In genomic region chr2:204885747-204886146, GRCh38 we compare ENCODE assay signal across 21 cellular contexts.
A peak's percentile ranks its signal among the peaks of the same experiment; 100 is the strongest.
DNase-seq lines count a peak whose midpoint lies in the region; ATAC-seq, FAIRE-seq and TF ChIP-seq lines count a peak whose summit lies in the region.
"Had no signal": no experiment of that assay in that cellular context is flagged by ENCODE, and none has a peak within 500 bp of the region (broad histone marks: within the 10 kb centered on the region; RNA-seq: fewer than 3 reads in every experiment).

No MANE protein-coding gene starts in this region.

- no peak overlapping the region for H2AFZ ChIP-seq in IMR-90 (replicated peaks; ENCODE audit: low read length, poor library complexity)
- H2AFZ ChIP-seq in astrocyte (ENCODE audit: low read depth, low read length): no peak overlapping the region
- no peak overlapping the region for H2AFZ ChIP-seq in neuronal stem cell (ENCODE audit: low read length)

- H3K4me3 ChIP-seq in Caco-2 (ENCODE audit: low read depth, low read length) (no peak overlapping the region), IMR-90 (ENCODE audit: insufficient read depth, low read depth, low read length) (no peak overlapping the region), astrocyte (ENCODE audit: insufficient read depth, low read depth, low read length) (no peak overlapping the region), neuronal stem cell (ENCODE audit: low read length in 2 of 2) (no peak overlapping the region)
- H3K4me3 ChIP-seq: heart left ventricle, right atrium auricular region, upper lobe of left lung had no signal

- no peaks in the 10 kb centered on the region for H3K36me3 ChIP-seq in Caco-2 (ENCODE audit: control insufficient read depth, insufficient read depth, low read length)
- no peaks in the 10 kb centered on the region for H3K36me3 ChIP-seq in IMR-90 (ENCODE audit: control insufficient read depth, insufficient read depth, low read length)
- H3K36me3 ChIP-seq in astrocyte (ENCODE audit: insufficient read depth, low read length): no peaks in the 10 kb centered on the region
- H3K36me3 ChIP-seq in neuronal stem cell (replicated peaks in 1 of 2; ENCODE audit: control insufficient read depth in 2 of 2, insufficient read depth in 2 of 2, low read length in 2 of 2): no peaks in the 10 kb centered on the region
- H3K36me3 ChIP-seq: heart left ventricle, right atrium auricular region, upper lobe of left lung had no signal

- H4K8ac ChIP-seq in IMR-90 (ENCODE audit: low read depth in 2 of 2, low read length in 2 of 2) (no peak overlapping the region), neuronal stem cell (ENCODE audit: low read depth, low read length) (no peak overlapping the region)

- no peaks in the 10 kb centered on the region for H3K79me2 ChIP-seq in astrocyte (ENCODE audit: insufficient read depth, low read length)

- no peak overlapping the region for H2BK120ac ChIP-seq in IMR-90 (ENCODE audit: low read depth, low read length)
- H2BK120ac ChIP-seq in neuronal stem cell (ENCODE audit: low read depth, low read length): no peak overlapping the region

- peak; percentile 36 for TF ChIP-seq RAD21 in IMR-90 (IDR thresholded peaks at IDR 0.05; ENCODE audit: low read length)

- H3K27me3 ChIP-seq in Caco-2 (replicated peaks; ENCODE audit: control insufficient read depth, insufficient read depth, low read length) (no peaks in the 10 kb centered on the region), IMR-90 (ENCODE audit: control insufficient read depth, insufficient read depth, low read length) (no peaks in the 10 kb centered on the region), astrocyte (ENCODE audit: insufficient read depth, low read length) (no peaks in the 10 kb centered on the region), neuronal stem cell (ENCODE audit: control insufficient read depth in 3 of 3, insufficient read depth in 3 of 3, low read depth in 1 of 3, low read length in 3 of 3) (no peaks in the 10 kb centered on the region)
- H3K27me3 ChIP-seq: heart left ventricle, right atrium auricular region, upper lobe of left lung had no signal

- no peak overlapping the region for H3K9ac ChIP-seq in IMR-90 (ENCODE audit: low read depth, low read length)
- H3K9ac ChIP-seq in astrocyte (ENCODE audit: low read length): no peak overlapping the region
- no peak overlapping the region for H3K9ac ChIP-seq in neuronal stem cell (ENCODE audit: low read depth, low read length, poor library complexity)

- no peaks in the 10 kb centered on the region; the same call in 1 of the 2 replicates for H4K20me1 ChIP-seq in IMR-90 (ENCODE audit: insufficient read depth, low read length)
- no peaks in the 10 kb centered on the region for H4K20me1 ChIP-seq in astrocyte (ENCODE audit: insufficient read depth, low read length)

- in situ Hi-C loops in IMR-90 (cut with MboI; ENCODE audit: low sequenced_read_pairs): no loop called here

- H3K9me3 Mint-ChIP-seq in Caco-2 (ENCODE audit: unreplicated experiment): no peaks in the 10 kb centered on the region
- H3K9me3 Mint-ChIP-seq in astrocyte (ENCODE audit: unreplicated experiment): no peaks in the 10 kb centered on the region
- H3K9me3 Mint-ChIP-seq: IgD-negative memory B cell had no signal

- no peak overlapping the region for H2AK5ac ChIP-seq in IMR-90 (ENCODE audit: low read depth, low read length)
- H2AK5ac ChIP-seq in neuronal stem cell (ENCODE audit: low read depth, low read length): no peak overlapping the region

- H3K4me1 Mint-ChIP-seq in Caco-2 (ENCODE audit: low read depth, unreplicated experiment) (peaks cover 32% of the 10 kb centered on the region), astrocyte (ENCODE audit: low read depth, unreplicated experiment) (no peaks in the 10 kb centered on the region)
- H3K4me1 Mint-ChIP-seq: IgD-negative memory B cell had no signal

- intact Hi-C loops in Caco-2 (cut with micrococcal nuclease; ENCODE audit: unreplicated experiment) (loop anchor here (5.0 to 10.0 kb wide), 3 partner anchors 561 to 781 kb away; no protein-coding TSS in a partner anchor), IMR-90 (cut with micrococcal nuclease) (no loop called here)

- no peak overlapping the region for H2BK12ac ChIP-seq in neuronal stem cell (ENCODE audit: low read length)

- ATAC-seq in IMR-90 (ENCODE audit: low read depth): no peak
- ATAC-seq: heart left ventricle, left colon had no signal

- H4K91ac ChIP-seq in IMR-90 (ENCODE audit: insufficient read depth, low read depth, low read length) (no peak overlapping the region), neuronal stem cell (ENCODE audit: low read depth, low read length, poor library complexity) (no peak overlapping the region)

- POLR2A ChIA-PET in Caco-2 (lab: Charles Lee): no interaction called here
- POLR2A ChIA-PET in IMR-90 (lab: Charles Lee; ENCODE audit: unreplicated experiment): no interaction called here

- DNase-seq in Caco-2 (no peak), IMR-90 (no peak), astrocyte (ENCODE audit: low read depth) (no peak), iPS-NIHi7 (ENCODE audit: extremely low spot score) (peak; percentile 50), OCI-M2 (lab: John Stamatoyannopoulos, UW; ENCODE audit: unreplicated experiment) (no peak), NCI-H510A (lab: John Stamatoyannopoulos, UW) (no peak), neuronal stem cell (ENCODE audit: low spot score) (no peak)
- DNase-seq: activated naive CD4-positive, alpha-beta T cell treated with anti-CD3 and anti-CD28 coated beads, Interleukin-2, amount 50 U/mL, for 16 hours; central memory CD4-positive, alpha-beta T cell; heart left ventricle; left colon; NCI-H187; NCI-H526 treated with DMSO at 0.1 percent for 48 hours; SHP77 treated with DMSO at 0.1 percent for 48 hours; stimulated activated CD4-positive, alpha-beta T cell treated with anti-CD3 and anti-CD28 coated beads, Interleukin-4, amount 100 ng/mL, for 1 hour; upper lobe of left lung had no signal

- peaks cover 18% of the 10 kb centered on the region for H3K4me1 ChIP-seq in Caco-2
- peaks cover 1% of the 10 kb centered on the region; the same call in 1 of the 2 replicates for H3K4me1 ChIP-seq in IMR-90 (ENCODE audit: control insufficient read depth, insufficient read depth, low read length)
- no peaks in the 10 kb centered on the region for H3K4me1 ChIP-seq in astrocyte (ENCODE audit: insufficient read depth, low read length)
- H3K4me1 ChIP-seq in neuronal stem cell (ENCODE audit: control insufficient read depth in 2 of 2, insufficient read depth in 1 of 2, low read depth in 1 of 2, low read length in 2 of 2): peaks cover 4 to 7% of the 10 kb centered on the region in 2 donors
- H3K4me1 ChIP-seq: heart left ventricle, right atrium auricular region, upper lobe of left lung had no signal

- no peak overlapping the region for H2BK20ac ChIP-seq in IMR-90 (ENCODE audit: low read depth, low read length)

- no peak overlapping the region for H2BK15ac ChIP-seq in IMR-90 (ENCODE audit: low read depth, low read length)
- no peak overlapping the region for H2BK15ac ChIP-seq in neuronal stem cell (ENCODE audit: low read length)

- no CpG with 5 or more reads among the region's 2 CpGs for WGBS in IMR-90 (ENCODE audit: extremely low coverage in 2 of 2, insufficient read length in 1 of 2), 2 experiments
- WGBS in neuronal stem cell (ENCODE audit: extremely low coverage in 2 of 2, insufficient read length in 2 of 2, insufficient replicate concordance in 1 of 2), 2 donors: no CpG with 5 or more reads among the region's 2 CpGs

- dilution Hi-C loops in IMR-90 (cut with HindIII; ENCODE audit: low sequenced_read_pairs, unreplicated experiment): no loop called here

- H3K27ac Mint-ChIP-seq in Caco-2 (ENCODE audit: unreplicated experiment) (no peak overlapping the region), astrocyte (ENCODE audit: unreplicated experiment) (no peak overlapping the region)
- H3K27ac Mint-ChIP-seq: IgD-negative memory B cell had no signal

- H3K23ac ChIP-seq in IMR-90 (ENCODE audit: low read depth, low read length): no peak overlapping the region
- no peak overlapping the region for H3K23ac ChIP-seq in neuronal stem cell (ENCODE audit: low read depth, low read length, poor library complexity)

- no peak overlapping the region for H2BK5ac ChIP-seq in IMR-90 (ENCODE audit: low read depth, low read length, poor library complexity, severe bottlenecking)
- no peak overlapping the region for H2BK5ac ChIP-seq in neuronal stem cell (ENCODE audit: low read length)

- H3K36me3 Mint-ChIP-seq in Caco-2 (ENCODE audit: insufficient read depth, unreplicated experiment) (peaks cover 5% of the 10 kb centered on the region), astrocyte (ENCODE audit: low read depth, unreplicated experiment) (no peaks in the 10 kb centered on the region)
- H3K36me3 Mint-ChIP-seq: IgD-negative memory B cell had no signal

- TF ChIP-seq POLR2A in IMR-90 (IDR thresholded peaks at IDR 0.05; ENCODE audit: low read depth, low read length): no peak

- no peaks in the 10 kb centered on the region for H3K9me3 ChIP-seq in Caco-2
- no peaks in the 10 kb centered on the region for H3K9me3 ChIP-seq in IMR-90 (ENCODE audit: control insufficient read depth, insufficient read depth, low read length)
- H3K9me3 ChIP-seq in astrocyte (ENCODE audit: insufficient read depth, low read depth, low read length): no peaks in the 10 kb centered on the region
- H3K9me3 ChIP-seq in neuronal stem cell (replicated peaks in 1 of 2; ENCODE audit: control insufficient read depth in 2 of 2, insufficient read depth in 1 of 2, low read depth in 1 of 2, low read length in 2 of 2): peaks cover 0 to 4% of the 10 kb centered on the region in 2 donors
- H3K9me3 ChIP-seq: right atrium auricular region, upper lobe of left lung had no signal

- no peak overlapping the region for H4K5ac ChIP-seq in IMR-90 (ENCODE audit: low read depth, low read length)

- H3K4me2 ChIP-seq in IMR-90 (ENCODE audit: low read depth, low read length) (no peak overlapping the region), astrocyte (ENCODE audit: low read length) (no peak overlapping the region), neuronal stem cell (ENCODE audit: insufficient read depth, low read length, poor library complexity, severe bottlenecking) (no peak overlapping the region)

- H3K79me1 ChIP-seq in IMR-90 (ENCODE audit: low read depth in 1 of 2, low read length in 2 of 2): peaks cover 3 to 26% of the 10 kb centered on the region in 2 experiments
- no peaks in the 10 kb centered on the region for H3K79me1 ChIP-seq in neuronal stem cell (ENCODE audit: low read depth, low read length)

- no peak overlapping the region for H3K56ac ChIP-seq in IMR-90 (ENCODE audit: extremely low read depth, insufficient read depth, low read length)

- H3K9me1 ChIP-seq in IMR-90 (ENCODE audit: insufficient read depth, low read length): peaks cover 5% of the 10 kb centered on the region; the same call in 1 of the 2 replicates

- no peak overlapping the region for H3K4ac ChIP-seq in IMR-90 (ENCODE audit: low read depth, low read length)
- H3K4ac ChIP-seq in neuronal stem cell (ENCODE audit: low read length): no peak overlapping the region

- no peak overlapping the region for H3K27ac ChIP-seq in IMR-90 (ENCODE audit: insufficient read depth, low read length)
- no peak overlapping the region for H3K27ac ChIP-seq in astrocyte (ENCODE audit: low read depth, low read length)
- no peak overlapping the region for H3K27ac ChIP-seq in neuronal stem cell (replicated peaks; ENCODE audit: low read length)
- H3K27ac ChIP-seq: epithelial cell of prostate, heart left ventricle, right atrium auricular region, upper lobe of left lung had no signal

- TF ChIP-seq CTCF in Caco-2 (IDR thresholded peaks at IDR 0.05; ENCODE audit: insufficient read depth in 1 of 2, low read depth in 1 of 2, low read length in 1 of 2, severe bottlenecking in 1 of 2, unreplicated experiment in 1 of 2): peak; percentile 14 to 28
- 0 out of 2 replicates have a peak, but pooled peaks have one; percentile 10 for TF ChIP-seq CTCF in IMR-90 (conservative IDR thresholded peaks at IDR 0.05; ENCODE audit: low read depth, low read length)
- peak; percentile 19 for TF ChIP-seq CTCF in astrocyte (IDR thresholded peaks at IDR 0.05; ENCODE audit: insufficient read depth, low read depth, low read length)

- H3K27me3 Mint-ChIP-seq in Caco-2 (ENCODE audit: insufficient read depth, unreplicated experiment): no peaks in the 10 kb centered on the region
- no peaks in the 10 kb centered on the region for H3K27me3 Mint-ChIP-seq in astrocyte (ENCODE audit: low read depth, unreplicated experiment)
- H3K27me3 Mint-ChIP-seq: IgD-negative memory B cell had no signal

- H3K18ac ChIP-seq in IMR-90 (ENCODE audit: low read depth, low read length): no peak overlapping the region
- H3K18ac ChIP-seq in neuronal stem cell (ENCODE audit: low read length): no peak overlapping the region

- CTCF ChIA-PET in Caco-2 (lab: Charles Lee) (interaction anchor here (0.5 kb wide), 1 partner anchor 377 kb away, joined by 4 read pairs; no protein-coding TSS in a partner anchor), IMR-90 (lab: Yijun Ruan, JAX) (interaction anchor here (0.6 to 1.6 kb wide), 2 partner anchors 411 to 793 kb away, joined by 3 to 7 read pairs; no protein-coding TSS in a partner anchor)

- no peak for FAIRE-seq in astrocyte (lab: Jason Lieb, UNC)
- FAIRE-seq: GM19239, TTC549 had no signal

- H3K14ac ChIP-seq in IMR-90 (replicated peaks; ENCODE audit: low read depth, low read length): no peak overlapping the region
- no peak overlapping the region for H3K14ac ChIP-seq in neuronal stem cell (ENCODE audit: low read length)

- no peak overlapping the region for H2AK9ac ChIP-seq in IMR-90 (replicated peaks; ENCODE audit: low read depth, low read length, poor library complexity)

- BruUV-seq in Caco-2 (replicated peaks; lab: Mats Ljungman, UMichigan) (no TSS peak), IMR-90 (replicated peaks; lab: Mats Ljungman, UMichigan) (no TSS peak)

- H3K4me3 Mint-ChIP-seq in Caco-2 (ENCODE audit: unreplicated experiment): no peak overlapping the region
- no peak overlapping the region for H3K4me3 Mint-ChIP-seq in astrocyte (ENCODE audit: unreplicated experiment)
- H3K4me3 Mint-ChIP-seq: IgD-negative memory B cell had no signal
